ENCODE assay signal across 1 cellular context in the genomic region with DNA sequence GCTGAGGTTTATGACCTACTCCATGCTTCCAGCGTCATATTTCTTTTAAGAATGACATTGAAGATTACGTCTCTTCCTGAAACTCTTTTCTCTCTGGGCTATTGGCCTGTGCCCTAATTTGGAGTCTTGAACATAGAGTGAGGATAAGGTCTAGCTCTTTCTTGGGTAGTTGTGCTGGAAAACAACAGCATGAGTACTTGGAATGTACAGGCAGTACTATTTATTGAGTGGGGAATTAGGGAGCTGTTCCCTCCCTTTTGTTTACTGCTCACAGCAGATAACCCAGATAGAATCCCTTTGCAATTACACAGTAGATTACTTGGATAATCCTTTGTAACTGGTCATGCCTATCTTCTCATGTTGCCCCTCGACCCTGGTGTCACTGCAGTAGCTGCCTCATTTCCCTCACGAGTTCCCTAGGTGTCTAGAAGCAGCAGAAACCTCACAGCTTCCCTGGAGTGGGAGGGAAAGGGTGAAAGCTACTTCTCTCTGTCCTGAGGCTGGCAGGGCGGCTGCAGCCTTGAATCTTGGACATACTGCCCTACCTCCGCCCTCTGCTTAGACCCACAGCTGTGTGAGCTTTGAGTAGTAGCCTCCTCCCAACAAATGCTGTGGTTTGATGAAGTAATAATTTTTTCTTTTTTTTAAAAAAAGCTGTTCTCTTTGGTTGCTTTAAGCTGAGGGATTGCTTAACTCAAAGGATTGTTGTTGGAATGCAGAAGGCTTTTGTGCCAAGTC.
TF ChIP-seq lines count a peak whose summit lies in the region.

No MANE protein-coding gene starts in this region.

TF ChIP-seq in IMR-90, 13 proteins besides CTCF, POLR2A, EP300 and RAD21 (continued from another document):
- TF ChIP-seq, protein P1, sequence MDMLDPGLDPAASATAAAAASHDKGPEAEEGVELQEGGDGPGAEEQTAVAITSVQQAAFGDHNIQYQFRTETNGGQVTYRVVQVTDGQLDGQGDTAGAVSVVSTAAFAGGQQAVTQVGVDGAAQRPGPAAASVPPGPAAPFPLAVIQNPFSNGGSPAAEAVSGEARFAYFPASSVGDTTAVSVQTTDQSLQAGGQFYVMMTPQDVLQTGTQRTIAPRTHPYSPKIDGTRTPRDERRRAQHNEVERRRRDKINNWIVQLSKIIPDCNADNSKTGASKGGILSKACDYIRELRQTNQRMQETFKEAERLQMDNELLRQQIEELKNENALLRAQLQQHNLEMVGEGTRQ (IDR thresholded peaks at IDR 0.05; ENCODE audit: low read depth, low read length): no peak
- TF ChIP-seq CEBPB (IDR thresholded peaks at IDR 0.05; ENCODE audit: low read depth, low read length) (peak; percentile 98), NFE2L2 (IDR thresholded peaks at IDR 0.05; ENCODE audit: low read depth, low read length) (peak; percentile 88; the same call in 1 of the 2 replicates), MAZ (IDR thresholded peaks at IDR 0.05; ENCODE audit: borderline replicate concordance, low read depth, low read length) (0 out of 2 replicates have a peak, but pooled peaks have one; percentile 20)
TF ChIP-seq in IMR-90: peak in this region for 4.
